ENCODE assay signal across 19 cellular contexts in genomic region chr13:36549126-36549702, GRCh38.
"Had no signal": no experiment of that assay in that cellular context is flagged by ENCODE, and none has a peak within 500 bp of the region (broad histone marks: within the 10 kb centered on the region; RNA-seq: fewer than 3 reads in every experiment).

No MANE protein-coding gene starts in this region.

- H3K4me3 Mint-ChIP-seq: immature natural killer cell, nephron, type B pancreatic cell had no signal

- H3K36me3 ChIP-seq: esophagus squamous epithelium, gastroesophageal sphincter, left ventricle myocardium inferior, prostate gland, spleen had no signal

- ATAC-seq: gastroesophageal sphincter had no signal

- H3K79me2 ChIP-seq: parathyroid adenoma had no signal

- H3K9me3 ChIP-seq: esophagus squamous epithelium, gastroesophageal sphincter, left ventricle myocardium inferior, prostate gland, spleen had no signal

- DNase-seq: effector memory CD4-positive, alpha-beta T cell; esophagus squamous epithelium; foreskin fibroblast; immature natural killer cell; left ventricle myocardium inferior; mesenchymal stem cell; midbrain; spleen; stimulated activated CD4-positive, alpha-beta T cell treated with anti-CD3 and anti-CD28 coated beads, Interleukin-15, amount 100 ng/mL, for 24 hours; stimulated activated CD4-positive, alpha-beta T cell treated with anti-CD3 and anti-CD28 coated beads, Interleukin-1b, Interleukin-23, amount 100 ng/mL, for 48 hours; stimulated activated CD4-positive, alpha-beta T cell treated with anti-CD3 and anti-CD28 coated beads, Interleukin-4, amount 100 ng/mL, for 4 hours; stimulated activated naive CD4-positive, alpha-beta T cell treated with Interleukin-2 at 50 U/mL for 16 hours had no signal

- H3K36me3 Mint-ChIP-seq: immature natural killer cell, type B pancreatic cell had no signal

- H3K9me3 Mint-ChIP-seq: nephron had no signal

- H3K27ac Mint-ChIP-seq: immature natural killer cell, nephron, type B pancreatic cell had no signal

- H3K27me3 ChIP-seq: esophagus squamous epithelium had no signal

- H3K4me1 ChIP-seq: esophagus squamous epithelium, gastroesophageal sphincter, prostate gland, spleen had no signal

- H3K4me3 ChIP-seq: esophagus squamous epithelium, gastroesophageal sphincter, left ventricle myocardium inferior, lung, prostate gland, spleen had no signal

- H3K27ac ChIP-seq: epithelial cell of prostate, esophagus squamous epithelium, gastroesophageal sphincter, left ventricle myocardium inferior, parathyroid adenoma, prostate gland, spleen had no signal

- H3K9ac ChIP-seq: parathyroid adenoma had no signal

- H3K4me1 Mint-ChIP-seq: immature natural killer cell had no signal
